Comparison of ENCODE assay signal across 26 cellular contexts in the genomic region with DNA sequence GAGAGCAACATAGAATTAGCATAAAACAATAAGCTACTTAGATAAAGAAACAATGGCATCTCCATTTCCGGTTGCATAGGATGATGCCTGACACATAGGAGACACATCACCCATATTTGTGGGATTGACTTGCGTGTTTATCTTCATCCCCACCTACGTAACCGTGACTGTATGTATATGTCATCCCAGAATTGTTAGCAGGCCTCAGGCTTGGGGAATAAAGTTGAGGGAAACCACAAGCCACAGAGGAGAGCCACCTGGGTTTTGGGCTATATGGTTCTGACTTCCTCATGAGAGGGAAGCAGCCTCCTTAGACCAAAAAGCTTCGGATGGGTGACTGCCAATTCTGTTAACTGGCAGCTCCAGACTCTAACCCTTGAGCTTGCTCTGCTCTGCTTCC.
DNase-seq lines count a peak whose midpoint lies in the region; ATAC-seq and TF ChIP-seq lines count a peak whose summit lies in the region.
"Had no signal": no experiment of that assay in that cellular context is flagged by ENCODE, and none has a peak within 500 bp of the region (broad histone marks: within the 10 kb centered on the region; RNA-seq: fewer than 3 reads in every experiment).

No MANE protein-coding gene starts in this region.

- POLR2A ChIA-PET in IMR-90 (lab: Charles Lee; ENCODE audit: unreplicated experiment) = no interaction called here

- no peak overlapping the region; the same call in 1 of the 2 replicates for H3K4ac ChIP-seq in IMR-90 (ENCODE audit: low read depth, low read length)

- peak overlapping the region; percentile 64; the same call in 1 of the 2 replicates for H3K18ac ChIP-seq in IMR-90 (ENCODE audit: low read depth, low read length)

- TF ChIP-seq RAD21 in IMR-90 (IDR thresholded peaks at IDR 0.05; ENCODE audit: low read length) = no peak

- H2AK5ac ChIP-seq in IMR-90 (ENCODE audit: low read depth, low read length) = peak overlapping the region; percentile 66; the same call in 1 of the 2 replicates

- H3K4me1 ChIP-seq in IMR-90 (ENCODE audit: control insufficient read depth, insufficient read depth, low read length) = peaks cover 2% of the 10 kb centered on the region; the same call in 1 of the 2 replicates
- H3K4me1 ChIP-seq: A549, adrenal gland, foreskin keratinocyte, SJCRH30, testis, uterus had no signal

- BruUV-seq in IMR-90 (replicated peaks; lab: Mats Ljungman, UMichigan) = no TSS peak

- in situ Hi-C loops in IMR-90 (cut with MboI; ENCODE audit: low sequenced_read_pairs) = no loop called here

- peak overlapping the region; percentile 16; the same call in 1 of the 3 replicates for H2BK15ac ChIP-seq in IMR-90 (ENCODE audit: low read depth, low read length)

- H3K27me3 ChIP-seq in IMR-90 (ENCODE audit: control insufficient read depth, insufficient read depth, low read length) = no peaks in the 10 kb centered on the region
- H3K27me3 ChIP-seq: adrenal gland, foreskin keratinocyte, SJCRH30, testis, uterus had no signal

- H3K27ac ChIP-seq in IMR-90 (ENCODE audit: insufficient read depth, low read length) (no peak overlapping the region), caudate nucleus (ENCODE audit: low read depth, low read length) (no peak overlapping the region)
- H3K27ac ChIP-seq: A549, adrenal gland, foreskin keratinocyte, SJCRH30, testis, uterus had no signal

- peak overlapping the region; percentile 43 for H2BK5ac ChIP-seq in IMR-90 (ENCODE audit: low read depth, low read length, poor library complexity, severe bottlenecking)

- 0 out of 4 replicates have a peak overlapping the region, but pooled peaks of 1 of the 2 experiments have one; percentile 48 for H4K8ac ChIP-seq in IMR-90 (ENCODE audit: low read depth in 2 of 2, low read length in 2 of 2)

- dilution Hi-C loops in IMR-90 (cut with HindIII; ENCODE audit: low sequenced_read_pairs, unreplicated experiment) = no loop called here

- CTCF ChIA-PET in IMR-90 (lab: Yijun Ruan, JAX) = no interaction called here

- H3K4me3 ChIP-seq in AG10803 (ENCODE audit: low read length) = no peak overlapping the region
- H3K4me3 ChIP-seq in IMR-90 (ENCODE audit: insufficient read depth, low read depth, low read length) = no peak overlapping the region
- H3K4me3 ChIP-seq in fibroblast of pulmonary artery (replicated peaks; ENCODE audit: low read depth, low read length) = no peak overlapping the region
- H3K4me3 ChIP-seq: A549, adrenal gland, SJCRH30, testis, uterus had no signal

- no peaks in the 10 kb centered on the region for H3K36me3 ChIP-seq in IMR-90 (ENCODE audit: control insufficient read depth, insufficient read depth, low read length)
- H3K36me3 ChIP-seq: adrenal gland, SJCRH30, uterus had no signal

- H2AK9ac ChIP-seq in IMR-90 (replicated peaks; ENCODE audit: low read depth, low read length, poor library complexity) = no peak overlapping the region

- DNase-seq in AG10803 (ENCODE audit: low read depth) (peak; percentile 25), IMR-90 (peak; percentile 95), amniotic epithelial cell (ENCODE audit: low read depth) (peak; percentile 77), fibroblast of pulmonary artery (ENCODE audit: low read depth) (peak; percentile 64), omental fat pad (ENCODE audit: low spot score) (no peak), AML-193 (lab: John Stamatoyannopoulos, UW) (no peak), caudate nucleus (lab: John Stamatoyannopoulos, UW) (no peak), A172 (ENCODE audit: low spot score) (no peak)
- DNase-seq: activated CD4-positive, alpha-beta T cell treated with anti-CD3 and anti-CD28 coated beads for 4 hours; activated CD8-positive, alpha-beta memory T cell treated with anti-CD3 and anti-CD28 coated beads for 24 hours; activated naive CD4-positive, alpha-beta T cell; activated T-cell treated with anti-CD3 and anti-CD28 coated beads, Interleukin-2, amount 50 U/mL, for 1 hour; adrenal gland; C1 segment of cervical spinal cord; DMS79 treated with DMSO at 0.1 percent for 48 hours; naive thymus-derived CD4-positive, alpha-beta T cell; NCI-H1417 treated with DMSO at 0.1 percent for 48 hours; NCI-H2107; NCI-H510A; SJCRH30; stimulated activated naive CD4-positive, alpha-beta T cell; testis; uterus had no signal

- no peak overlapping the region for H3K9ac ChIP-seq in IMR-90 (ENCODE audit: low read depth, low read length)

- H3K9me1 ChIP-seq in IMR-90 (ENCODE audit: insufficient read depth, low read length) = no peaks in the 10 kb centered on the region

- no peak for TF ChIP-seq CTCF in AG10803 (conservative IDR thresholded peaks at IDR 0.05; ENCODE audit: low read length)
- TF ChIP-seq CTCF in IMR-90 (conservative IDR thresholded peaks at IDR 0.05; ENCODE audit: low read depth, low read length) = no peak
- TF ChIP-seq CTCF in fibroblast of pulmonary artery (IDR thresholded peaks at IDR 0.05; ENCODE audit: low read length, missing control alignments) = no peak
- no peak for TF ChIP-seq CTCF in omental fat pad (IDR thresholded peaks at IDR 0.05)

- no peak overlapping the region for H4K5ac ChIP-seq in IMR-90 (ENCODE audit: low read depth, low read length)

- no peak overlapping the region; the same call in 1 of the 2 replicates for H3K4me2 ChIP-seq in IMR-90 (ENCODE audit: low read depth, low read length)
- H3K4me2 ChIP-seq: A549 had no signal

- no peak overlapping the region for H3K23ac ChIP-seq in IMR-90 (ENCODE audit: low read depth, low read length)

- no peak for TF ChIP-seq POLR2A in IMR-90 (IDR thresholded peaks at IDR 0.05; ENCODE audit: low read depth, low read length)

- no peak overlapping the region for H3K56ac ChIP-seq in IMR-90 (ENCODE audit: extremely low read depth, insufficient read depth, low read length)

- no peaks in the 10 kb centered on the region for H3K79me1 ChIP-seq in IMR-90 (ENCODE audit: low read depth in 1 of 2, low read length in 2 of 2)

- H2BK20ac ChIP-seq in IMR-90 (ENCODE audit: low read depth, low read length) = peak overlapping the region; percentile 67; the same call in 1 of the 2 replicates

- no peak overlapping the region for H3K14ac ChIP-seq in IMR-90 (replicated peaks; ENCODE audit: low read depth, low read length)

- H2BK120ac ChIP-seq in IMR-90 (ENCODE audit: low read depth, low read length) = peak overlapping the region; percentile 6; the same call in 1 of the 2 replicates

- no peaks in the 10 kb centered on the region for H4K20me1 ChIP-seq in IMR-90 (ENCODE audit: insufficient read depth, low read length)

- no peaks in the 10 kb centered on the region for H3K9me3 ChIP-seq in IMR-90 (ENCODE audit: control insufficient read depth, insufficient read depth, low read length)
- H3K9me3 ChIP-seq: A549, adrenal gland, SJCRH30, testis, uterus had no signal

- peak overlapping the region; percentile 17; the same call in 1 of the 2 replicates for H4K91ac ChIP-seq in IMR-90 (ENCODE audit: insufficient read depth, low read depth, low read length)

- WGBS in IMR-90 (ENCODE audit: extremely low coverage in 2 of 2, insufficient read length in 1 of 2), 2 experiments = no CpG with 5 or more reads among the region's 5 CpGs

- ATAC-seq in IMR-90 (ENCODE audit: low read depth) (no peak), omental fat pad (ENCODE audit: low FRiP score) (no peak)
- ATAC-seq: A549; foreskin keratinocyte; naive thymus-derived CD4-positive, alpha-beta T cell; Panc1 had no signal

- no peak overlapping the region for H2AFZ ChIP-seq in IMR-90 (replicated peaks; ENCODE audit: low read length, poor library complexity)

- intact Hi-C loops in IMR-90 (cut with micrococcal nuclease) = no loop called here

TF ChIP-seq in IMR-90, 13 proteins besides CTCF, POLR2A, EP300 and RAD21:
- TF ChIP-seq FOS (IDR thresholded peaks at IDR 0.05; ENCODE audit: low read depth, low read length) (peak; percentile 28; the same call in 1 of the 2 replicates), NFE2L2 (IDR thresholded peaks at IDR 0.05; ENCODE audit: low read depth, low read length) (no peak), CEBPB (IDR thresholded peaks at IDR 0.05; ENCODE audit: low read depth, low read length) (0 out of 2 replicates have a peak, but pooled peaks have one; percentile 18), BHLHE40 (IDR thresholded peaks at IDR 0.05; ENCODE audit: low read depth, low read length) (peak; percentile 49; the same call in 1 of the 2 replicates), RCOR1 (IDR thresholded peaks at IDR 0.05; ENCODE audit: insufficient replicate concordance, low read length) (no peak)
- TF ChIP-seq, protein P1, sequence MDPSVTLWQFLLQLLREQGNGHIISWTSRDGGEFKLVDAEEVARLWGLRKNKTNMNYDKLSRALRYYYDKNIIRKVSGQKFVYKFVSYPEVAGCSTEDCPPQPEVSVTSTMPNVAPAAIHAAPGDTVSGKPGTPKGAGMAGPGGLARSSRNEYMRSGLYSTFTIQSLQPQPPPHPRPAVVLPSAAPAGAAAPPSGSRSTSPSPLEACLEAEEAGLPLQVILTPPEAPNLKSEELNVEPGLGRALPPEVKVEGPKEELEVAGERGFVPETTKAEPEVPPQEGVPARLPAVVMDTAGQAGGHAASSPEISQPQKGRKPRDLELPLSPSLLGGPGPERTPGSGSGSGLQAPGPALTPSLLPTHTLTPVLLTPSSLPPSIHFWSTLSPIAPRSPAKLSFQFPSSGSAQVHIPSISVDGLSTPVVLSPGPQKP (IDR thresholded peaks at IDR 0.05; ENCODE audit: borderline replicate concordance, low read depth, low read length) = no peak

Comparison
In these comparisons a context has a peak if more than half of its experiments do, and no peak if none do; other contexts are left out.
1. DNase-seq: peak in AG10803 (single experiment), IMR-90 (single experiment), amniotic epithelial cell (single experiment) and fibroblast of pulmonary artery (single experiment); none in omental fat pad (single experiment), AML-193 (0 of 2), caudate nucleus (0 of 61) and A172 (single experiment).